17 cellular contexts compared by ENCODE assay signal in genomic region chr1:23575226-23575810, GRCh38. TPM values are rescaled to one million over a fixed set of nuclear protein-coding genes. Genes with fewer than 3 reads are reported as not detected.
DNase-seq lines count a peak whose midpoint lies in the region; ATAC-seq, FAIRE-seq and TF ChIP-seq lines count a peak whose summit lies in the region.
"Had no signal": no experiment of that assay in that cellular context is flagged by ENCODE, and none has a peak within 500 bp of the region (broad histone marks: within the 10 kb centered on the region; RNA-seq: fewer than 3 reads in every experiment).

No MANE protein-coding gene starts in this region.

- H4K20me1 ChIP-seq in BLaER1 treated with 17β-estradiol and CSF1 and Interleukin-3, amounts not matched to agents 10 nM and 100 nM, result no peaks in the 10 kb centered on the region
- no peaks in the 10 kb centered on the region for H4K20me1 ChIP-seq in SU-DHL-6 (ENCODE audit: low read depth, low read length)
- no peaks in the 10 kb centered on the region for H4K20me1 ChIP-seq in osteoblast (ENCODE audit: insufficient read depth, low read length)

- peaks cover 7% of the 10 kb centered on the region for H3K27me3 Mint-ChIP-seq in activated T-helper 2 cell treated with anti-CD3 and anti-CD28 coated beads, Interferon-gamma antibody, Interleukin-2, Interleukin-4, amounts not matched to agents 10 μg/mL and 5 μg/mL and 100 μg/mL, durations not matched to agents 14 hours and 24 hours and 36 hours (ENCODE audit: low read depth)
- H3K27me3 Mint-ChIP-seq: activated T-cell treated with anti-CD3 and anti-CD28 coated beads, Interleukin-2, amount 50 U/mL, for 24 hours had no signal

- no peak overlapping the region for H3K4me3 ChIP-seq in BLaER1 treated with 17β-estradiol and CSF1 and Interleukin-3, amounts not matched to agents 10 nM and 100 nM
- H3K4me3 ChIP-seq in SU-DHL-6 (ENCODE audit: insufficient read depth, low read length, poor library complexity, severe bottlenecking), result no peak overlapping the region
- no peak overlapping the region for H3K4me3 ChIP-seq in esophagus muscularis mucosa
- no peak overlapping the region for H3K4me3 ChIP-seq in osteoblast (ENCODE audit: insufficient read depth, low read length)

- H3K9me3 Mint-ChIP-seq in activated T-helper 2 cell treated with anti-CD3 and anti-CD28 coated beads, Interferon-gamma antibody, Interleukin-2, Interleukin-4, amounts not matched to agents 10 μg/mL and 5 μg/mL and 100 μg/mL, durations not matched to agents 14 hours and 24 hours and 36 hours, result no peaks in the 10 kb centered on the region
- H3K9me3 Mint-ChIP-seq: activated T-cell treated with anti-CD3 and anti-CD28 coated beads, Interleukin-2, amount 50 U/mL, for 24 hours; stimulated activated effector memory CD8-positive, alpha-beta T cell treated with anti-CD3 and anti-CD28 coated beads, Interleukin-12 subunit alpha, Interleukin-12 subunit beta, amount 100 ng/mL, for 72 hours had no signal

- TF ChIP-seq POLR2A in esophagus muscularis mucosa (IDR thresholded peaks at IDR 0.05; ENCODE audit: low read depth) (no peak), GM12892 (IDR thresholded peaks at IDR 0.05; ENCODE audit: low read depth, low read length) (no peak)

- ATAC-seq in foreskin keratinocyte, result no peak
- ATAC-seq: stimulated activated effector memory CD8-positive, alpha-beta T cell treated with anti-CD3 and anti-CD28 coated beads, Interleukin-12 subunit alpha, Interleukin-12 subunit beta, amount 100 ng/mL, for 72 hours had no signal

- TF ChIP-seq CTCF in SU-DHL-6 (IDR thresholded peaks at IDR 0.05; ENCODE audit: insufficient read depth, low read length, poor library complexity, severe bottlenecking) (no peak), esophagus muscularis mucosa (IDR thresholded peaks at IDR 0.05) (no peak), osteoblast (IDR thresholded peaks at IDR 0.05; ENCODE audit: extremely low read depth, low read depth, low read length) (no peak), foreskin keratinocyte (conservative IDR thresholded peaks at IDR 0.05) (no peak)

- DNase-seq in esophagus muscularis mucosa (ENCODE audit: extremely low spot score) (no peak), osteoblast (ENCODE audit: insufficient read length, low spot score, missing footprints) (no peak), NCI-H2107 (lab: John Stamatoyannopoulos, UW) (no peak), GM12892 (ENCODE audit: insufficient read length) (no peak), foreskin keratinocyte (no peak)
- DNase-seq in activated T-helper 2 cell treated with anti-CD3 and anti-CD28 coated beads, Interferon-gamma antibody, Interleukin-2, Interleukin-4, amounts not matched to agents 10 μg/mL and 5 μg/mL and 100 μg/mL, durations not matched to agents 14 hours and 24 hours and 36 hours (ENCODE audit: low spot score), result no peak
- DNase-seq: activated T-cell treated with anti-CD3 and anti-CD28 coated beads, Interleukin-2, amount 50 U/mL, for 24 hours; AML-193; NCI-H1105 treated with DMSO at 0.1 percent for 48 hours; NCI-H69; nucleus accumbens; SIG-M5; stimulated activated CD4-positive, alpha-beta T cell treated with anti-CD3 and anti-CD28 coated beads, Interleukin-1b, Interleukin-23, amount 100 ng/mL, for 48 hours had no signal

- WGBS in esophagus muscularis mucosa, result 71% methylated on average over 5 of the region's 5 CpGs

- H3K27ac Mint-ChIP-seq in activated T-helper 2 cell treated with anti-CD3 and anti-CD28 coated beads, Interferon-gamma antibody, Interleukin-2, Interleukin-4, amounts not matched to agents 10 μg/mL and 5 μg/mL and 100 μg/mL, durations not matched to agents 14 hours and 24 hours and 36 hours, result no peak overlapping the region
- H3K27ac Mint-ChIP-seq: activated T-cell treated with anti-CD3 and anti-CD28 coated beads, Interleukin-2, amount 50 U/mL, for 24 hours; stimulated activated effector memory CD8-positive, alpha-beta T cell treated with anti-CD3 and anti-CD28 coated beads, Interleukin-12 subunit alpha, Interleukin-12 subunit beta, amount 100 ng/mL, for 72 hours had no signal

- H3K36me3 Mint-ChIP-seq in activated T-helper 2 cell treated with anti-CD3 and anti-CD28 coated beads, Interferon-gamma antibody, Interleukin-2, Interleukin-4, amounts not matched to agents 10 μg/mL and 5 μg/mL and 100 μg/mL, durations not matched to agents 14 hours and 24 hours and 36 hours (ENCODE audit: low read depth), result no peaks in the 10 kb centered on the region
- H3K36me3 Mint-ChIP-seq: stimulated activated effector memory CD8-positive, alpha-beta T cell treated with anti-CD3 and anti-CD28 coated beads, Interleukin-12 subunit alpha, Interleukin-12 subunit beta, amount 100 ng/mL, for 72 hours had no signal

- H3F3A ChIP-seq in SU-DHL-6 (ENCODE audit: insufficient read depth), result peaks cover 7% of the 10 kb centered on the region

- H3K27ac ChIP-seq in BLaER1 treated with 17β-estradiol and CSF1 and Interleukin-3, amounts not matched to agents 10 nM and 100 nM, result peak overlapping the region in 7 of 11 experiments; percentile 75 to 88 (median 80); a peak in 14 of 22 replicates
- no peak overlapping the region for H3K27ac ChIP-seq in SU-DHL-6 (ENCODE audit: low read depth, low read length)
- peak overlapping the region; percentile 80 to 88 (median 84) for H3K27ac ChIP-seq in esophagus muscularis mucosa (replicated peaks in 1 of 4)
- H3K27ac ChIP-seq in osteoblast (ENCODE audit: low read depth, low read length), result peak overlapping the region; percentile 93
- no peak overlapping the region for H3K27ac ChIP-seq in foreskin keratinocyte

- H3K27me3 ChIP-seq in BLaER1 treated with 17β-estradiol and CSF1 and Interleukin-3, amounts not matched to agents 10 nM and 100 nM, result no peaks in the 10 kb centered on the region
- no peaks in the 10 kb centered on the region for H3K27me3 ChIP-seq in SU-DHL-6 (ENCODE audit: low read length)
- peaks cover 0 to 3% (median 0%) of the 10 kb centered on the region in 4 donors for H3K27me3 ChIP-seq in esophagus muscularis mucosa
- no peaks in the 10 kb centered on the region for H3K27me3 ChIP-seq in osteoblast (ENCODE audit: insufficient read depth, low read length)
- no peaks in the 10 kb centered on the region for H3K27me3 ChIP-seq in foreskin keratinocyte

- H3K9me2 ChIP-seq in SU-DHL-6 (replicated peaks; ENCODE audit: insufficient read depth, low read length), result no peaks in the 10 kb centered on the region

- no peak for FAIRE-seq in GM12892 (lab: Jason Lieb, UNC)
- FAIRE-seq: G401.6 had no signal

- no peaks in the 10 kb centered on the region for H3K36me3 ChIP-seq in BLaER1 treated with 17β-estradiol and CSF1 and Interleukin-3, amounts not matched to agents 10 nM and 100 nM
- H3K36me3 ChIP-seq in SU-DHL-6 (ENCODE audit: low read length) (no peaks in the 10 kb centered on the region), esophagus muscularis mucosa (no peaks in the 10 kb centered on the region), osteoblast (ENCODE audit: insufficient read depth, low read length) (no peaks in the 10 kb centered on the region)

- no peak overlapping the region for H3K4me3 Mint-ChIP-seq in activated T-helper 2 cell treated with anti-CD3 and anti-CD28 coated beads, Interferon-gamma antibody, Interleukin-2, Interleukin-4, amounts not matched to agents 10 μg/mL and 5 μg/mL and 100 μg/mL, durations not matched to agents 14 hours and 24 hours and 36 hours (ENCODE audit: low read depth)
- H3K4me3 Mint-ChIP-seq: activated T-cell treated with anti-CD3 and anti-CD28 coated beads, Interleukin-2, amount 50 U/mL, for 24 hours; stimulated activated effector memory CD8-positive, alpha-beta T cell treated with anti-CD3 and anti-CD28 coated beads, Interleukin-12 subunit alpha, Interleukin-12 subunit beta, amount 100 ng/mL, for 72 hours had no signal

- peaks cover 52 to 83% (median 76%) of the 10 kb centered on the region in 10 experiments for H3K4me1 ChIP-seq in BLaER1 treated with 17β-estradiol and CSF1 and Interleukin-3, amounts not matched to agents 10 nM and 100 nM
- peaks cover 35 to 42% (median 37%) of the 10 kb centered on the region in 4 donors for H3K4me1 ChIP-seq in esophagus muscularis mucosa
- peaks cover 43% of the 10 kb centered on the region for H3K4me1 ChIP-seq in osteoblast (ENCODE audit: insufficient read depth, low read length)
- H3K4me1 ChIP-seq in foreskin keratinocyte, result peaks cover 11% of the 10 kb centered on the region

- H3K79me2 ChIP-seq in SU-DHL-6 (ENCODE audit: insufficient read depth, low read length) (no peaks in the 10 kb centered on the region), osteoblast (ENCODE audit: insufficient read depth, low read length) (no peaks in the 10 kb centered on the region)

- H3K9ac ChIP-seq in BLaER1 treated with 17β-estradiol and CSF1 and Interleukin-3, amounts not matched to agents 10 nM and 100 nM, result peak overlapping the region in 6 of 11 experiments; percentile 27 to 76 (median 68); a peak in 9 of 22 replicates
- H3K9ac ChIP-seq in SU-DHL-6 (ENCODE audit: low read length), result no peak overlapping the region

- no peak for TF ChIP-seq EP300 in esophagus muscularis mucosa (IDR thresholded peaks at IDR 0.05)

- H2AFZ ChIP-seq in SU-DHL-6 (ENCODE audit: low read depth, low read length, severe bottlenecking), result no peak overlapping the region
- H2AFZ ChIP-seq in osteoblast (ENCODE audit: low read length), result no peak overlapping the region

- intact Hi-C loops in esophagus muscularis mucosa (cut with DNase I), result no loop called here
- intact Hi-C loops in activated T-helper 2 cell treated with anti-CD3 and anti-CD28 coated beads, Interferon-gamma antibody, Interleukin-2, Interleukin-4, amounts not matched to agents 10 μg/mL and 5 μg/mL and 100 μg/mL, durations not matched to agents 14 hours and 24 hours and 36 hours (cut with micrococcal nuclease), result no loop called here

- peak overlapping the region; percentile 77 to 93 (median 84); a peak in 21 of 22 replicates for H3K4me2 ChIP-seq in BLaER1 treated with 17β-estradiol and CSF1 and Interleukin-3, amounts not matched to agents 10 nM and 100 nM
- peak overlapping the region; percentile 6 for H3K4me2 ChIP-seq in SU-DHL-6 (ENCODE audit: low read depth, low read length, poor library complexity, severe bottlenecking)
- no peak overlapping the region for H3K4me2 ChIP-seq in osteoblast (ENCODE audit: insufficient read depth, low read length)

- no peaks in the 10 kb centered on the region for H3K9me3 ChIP-seq in BLaER1 treated with 17β-estradiol and CSF1 and Interleukin-3, amounts not matched to agents 10 nM and 100 nM (replicated peaks in 1 of 11)
- H3K9me3 ChIP-seq in SU-DHL-6 (ENCODE audit: insufficient read depth, low read length) (no peaks in the 10 kb centered on the region), esophagus muscularis mucosa (no peaks in the 10 kb centered on the region), osteoblast (ENCODE audit: low read depth, low read length) (no peaks in the 10 kb centered on the region)

- H3K4me1 Mint-ChIP-seq in activated T-helper 2 cell treated with anti-CD3 and anti-CD28 coated beads, Interferon-gamma antibody, Interleukin-2, Interleukin-4, amounts not matched to agents 10 μg/mL and 5 μg/mL and 100 μg/mL, durations not matched to agents 14 hours and 24 hours and 36 hours (ENCODE audit: low read depth), result peaks cover 27% of the 10 kb centered on the region

RNA-seq across cellular contexts. Expression of gene ID3, which starts 16.0 kb away (rescaled TPM):
- total RNA-seq in esophagus muscularis mucosa, result 100 to 1,000 TPM in 3 of 4 donors, 10 to 100 TPM in 1; 75.2 to 352 (median 274) TPM
- total RNA-seq in osteoblast, result 177 and 240 TPM in 2 replicates
- 24.7 and 26.9 TPM in 2 replicates for total RNA-seq in activated T-helper 2 cell treated with anti-CD3 and anti-CD28 coated beads, Interferon-gamma antibody, Interleukin-2, Interleukin-4, amounts not matched to agents 10 μg/mL and 5 μg/mL and 100 μg/mL, durations not matched to agents 14 hours and 24 hours and 36 hours
- 101 TPM for polyA plus RNA-seq in GM12892 (2012; ENCODE audit: missing spikeins)
- 7.8 and 13.0 TPM in 2 replicates for total RNA-seq in foreskin keratinocyte
- polyA plus RNA-seq in foreskin keratinocyte, result 10.2 and 17.0 TPM in 2 replicates

RNA-seq across cellular contexts. Expression of gene E2F2, which starts 44.3 kb away (rescaled TPM):
- total RNA-seq in esophagus muscularis mucosa, result under 1 TPM in 3 of 4 donors, not detected in 1; 0.11 to 0.26 (median 0.17) TPM
- under 0.01 and 0.29 TPM in 2 replicates for total RNA-seq in osteoblast
- 17.2 and 18.6 TPM in 2 replicates for total RNA-seq in activated T-helper 2 cell treated with anti-CD3 and anti-CD28 coated beads, Interferon-gamma antibody, Interleukin-2, Interleukin-4, amounts not matched to agents 10 μg/mL and 5 μg/mL and 100 μg/mL, durations not matched to agents 14 hours and 24 hours and 36 hours
- polyA plus RNA-seq in GM12892 (2012; ENCODE audit: missing spikeins), result 2.0 TPM
- total RNA-seq in foreskin keratinocyte, result 0.95 and 1.2 TPM in 2 replicates
- 0.37 and 0.45 TPM in 2 replicates for polyA plus RNA-seq in foreskin keratinocyte

Comparison
In these comparisons a context has a peak if more than half of its experiments do, and no peak if none do; other contexts are left out.
1. H3K27ac ChIP-seq: peak in BLaER1 treated with 17β-estradiol and CSF1 and Interleukin-3, amounts not matched to agents 10 nM and 100 nM (7 of 11), esophagus muscularis mucosa (4 of 4) and osteoblast (single experiment); none in SU-DHL-6 (single experiment) and foreskin keratinocyte (single experiment).